ENCODE assay signal across 7 cellular contexts in the genomic region with DNA sequence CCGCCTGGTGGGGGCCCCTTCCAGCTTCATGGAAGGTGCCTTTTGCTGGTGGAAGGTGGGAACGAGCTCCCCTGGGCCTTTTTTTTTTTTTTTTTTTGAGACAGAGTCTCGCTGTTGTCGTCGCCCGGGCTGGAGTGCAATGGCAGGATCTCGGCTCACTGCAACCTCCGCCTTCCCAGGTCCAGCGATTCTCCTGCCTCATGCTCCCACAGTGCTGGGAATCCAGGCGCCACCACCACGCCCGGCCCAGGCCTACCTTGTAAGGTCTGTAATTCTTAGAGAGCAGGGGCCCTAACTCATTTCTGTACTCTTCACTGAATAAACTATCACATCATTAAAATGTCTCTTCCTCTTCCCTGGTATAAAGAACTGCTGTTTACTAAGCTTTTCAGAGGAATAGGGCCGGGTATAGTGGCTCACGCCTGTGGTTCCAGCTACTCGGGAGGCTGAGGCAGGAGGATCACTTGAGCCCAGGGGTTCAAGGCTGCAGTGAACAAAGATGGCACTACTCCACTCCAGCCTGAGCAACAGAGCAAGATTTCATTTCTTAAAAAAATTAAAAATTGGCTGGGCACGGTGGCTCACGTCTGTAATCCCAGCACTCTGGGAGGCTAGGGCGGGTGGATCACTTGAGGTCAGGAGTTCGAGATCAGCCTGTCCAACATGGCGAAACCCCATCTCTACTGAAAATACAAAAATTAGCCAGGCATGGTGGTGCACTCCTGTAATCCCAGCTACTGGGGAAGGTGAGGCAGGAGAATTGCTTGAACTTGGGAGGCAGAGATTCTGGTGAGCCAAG. TPM values are rescaled to one million over a fixed set of nuclear protein-coding genes. Genes with fewer than 3 reads are reported as not detected.
DNase-seq lines count a peak whose midpoint lies in the region; ATAC-seq and TF ChIP-seq lines count a peak whose summit lies in the region.
"Not testable (repeated sequence)": the region's sequence is repeated elsewhere in the genome, so short reads cannot be mapped to it uniquely, and the experiment has no call there.

No MANE protein-coding gene starts in this region.

- not testable (repeated sequence) for H3K27me3 ChIP-seq in H7 (ENCODE audit: control insufficient read depth, insufficient read depth, low read length)

- peaks cover 21% of the 10 kb centered on the region for H3K9me3 Mint-ChIP-seq in activated naive CD8-positive, alpha-beta T cell treated with anti-CD3 and anti-CD28 coated beads, Interleukin-2, amount 50 U/mL, for 24 hours
- not testable (repeated sequence) for H3K9me3 Mint-ChIP-seq in effector memory CD8-positive, alpha-beta T cell; type B pancreatic cell
- peaks cover 23% of the 10 kb centered on the region for H3K9me3 Mint-ChIP-seq in osteocyte (ENCODE audit: unreplicated experiment)

- ATAC-seq in activated naive CD8-positive, alpha-beta T cell treated with anti-CD3 and anti-CD28 coated beads, Interleukin-2, amount 50 U/mL, for 24 hours; effector memory CD8-positive, alpha-beta T cell (replicated peaks); sciatic nerve: not testable (repeated sequence)

- H3K4me3 Mint-ChIP-seq in activated naive CD8-positive, alpha-beta T cell treated with anti-CD3 and anti-CD28 coated beads, Interleukin-2, amount 50 U/mL, for 24 hours; effector memory CD8-positive, alpha-beta T cell; osteocyte (ENCODE audit: unreplicated experiment); type B pancreatic cell: not testable (repeated sequence)

- H3K36me3 ChIP-seq in H7 (replicated peaks; ENCODE audit: control insufficient read depth, insufficient read depth, low read length) = not testable (repeated sequence)

- peaks cover 44% of the 10 kb centered on the region for H3K36me3 Mint-ChIP-seq in activated naive CD8-positive, alpha-beta T cell treated with anti-CD3 and anti-CD28 coated beads, Interleukin-2, amount 50 U/mL, for 24 hours (ENCODE audit: low read depth)
- H3K36me3 Mint-ChIP-seq in effector memory CD8-positive, alpha-beta T cell (ENCODE audit: insufficient read depth) = peaks cover 31% of the 10 kb centered on the region
- H3K36me3 Mint-ChIP-seq in osteocyte (ENCODE audit: unreplicated experiment) = peaks cover 38% of the 10 kb centered on the region
- H3K36me3 Mint-ChIP-seq in type B pancreatic cell = peaks cover 30% of the 10 kb centered on the region

- not testable (repeated sequence) for H3K4me3 ChIP-seq in H7 (ENCODE audit: insufficient read depth, low read depth, low read length)

- not testable (repeated sequence) for H3K27me3 Mint-ChIP-seq in activated naive CD8-positive, alpha-beta T cell treated with anti-CD3 and anti-CD28 coated beads, Interleukin-2, amount 50 U/mL, for 24 hours; effector memory CD8-positive, alpha-beta T cell; osteocyte (ENCODE audit: unreplicated experiment); type B pancreatic cell

- not testable (repeated sequence) for TF ChIP-seq CTCF in osteocyte (IDR thresholded peaks at IDR 0.05); type B pancreatic cell (conservative IDR thresholded peaks at IDR 0.05)

- H3K4me1 Mint-ChIP-seq in activated naive CD8-positive, alpha-beta T cell treated with anti-CD3 and anti-CD28 coated beads, Interleukin-2, amount 50 U/mL, for 24 hours = peaks cover 12% of the 10 kb centered on the region
- H3K4me1 Mint-ChIP-seq in effector memory CD8-positive, alpha-beta T cell (ENCODE audit: low read depth in 2 of 2) = peaks cover 7 to 26% of the 10 kb centered on the region in 2 donors
- H3K4me1 Mint-ChIP-seq in osteocyte (ENCODE audit: unreplicated experiment); type B pancreatic cell (ENCODE audit: unreplicated experiment): not testable (repeated sequence)

- H3K27ac Mint-ChIP-seq in activated naive CD8-positive, alpha-beta T cell treated with anti-CD3 and anti-CD28 coated beads, Interleukin-2, amount 50 U/mL, for 24 hours = peak overlapping the region; percentile 62
- peak overlapping the region; percentile 29 to 68 for H3K27ac Mint-ChIP-seq in effector memory CD8-positive, alpha-beta T cell
- not testable (repeated sequence) for H3K27ac Mint-ChIP-seq in osteocyte (ENCODE audit: unreplicated experiment); type B pancreatic cell

- DNase-seq in H7 (peak; percentile 55), mesenteric fat pad (ENCODE audit: low spot score) (peak; percentile 59), osteocyte (ENCODE audit: extremely low spot score, unreplicated experiment) (peak; percentile 75), sciatic nerve (ENCODE audit: low spot score) (peak; percentile 22), type B pancreatic cell (ENCODE audit: extremely low spot score, unreplicated experiment) (peak; percentile 58)
- not testable (repeated sequence) for DNase-seq in activated naive CD8-positive, alpha-beta T cell treated with anti-CD3 and anti-CD28 coated beads, Interleukin-2, amount 50 U/mL, for 24 hours; effector memory CD8-positive, alpha-beta T cell

- intact Hi-C loops in sciatic nerve (cut with DNase I) = not testable (repeated sequence)

RNA-seq across cellular contexts. Expression of gene NELFA, which starts 14.9 kb away (rescaled TPM):
- 61.2 and 70.4 TPM in 2 replicates for total RNA-seq in H7 (2014; rRNA removed; shearing (Covaris generic))
- total RNA-seq in mesenteric fat pad = 15.5 TPM
- total RNA-seq in osteocyte = 32.5 and 37.8 TPM in 2 replicates
- 27.2 TPM for total RNA-seq in sciatic nerve
- 42.2 and 44.8 TPM in 2 replicates for total RNA-seq in type B pancreatic cell (ENCODE audit: low replicate concordance)
